In genomic region chrX:42544883-42545282, GRCh38 we compare ENCODE assay signal across 21 cellular contexts.
"Had no signal": no experiment of that assay in that cellular context is flagged by ENCODE, and none has a peak within 500 bp of the region (broad histone marks: within the 10 kb centered on the region; RNA-seq: fewer than 3 reads in every experiment).

No MANE protein-coding gene starts in this region.

- H3K4me3 ChIP-seq: SJSA1, SK-N-MC had no signal

- H3K4me1 ChIP-seq: SJSA1 had no signal

- H3K27ac ChIP-seq: SJSA1, SK-N-MC had no signal

- DNase-seq: IMR-90, Kasumi-1, KG1, MM.1S, NCI-H1092 treated with DMSO at 0.1 percent for 48 hours, NCI-H1436, NCI-H187, NCI-H2029, NCI-H2081 treated with DMSO at 0.1 percent for 48 hours, NCI-H2171, NCI-H226, NCI-H446, NCI-H510A, NCI-H524 treated with DMSO at 0.1 percent for 48 hours, NCI-H69, NCI-H774, Right ventricle myocardium superior, RPMI8226, SIG-M5 had no signal

- H3K27me3 ChIP-seq: SJSA1 had no signal

- H3K36me3 ChIP-seq: SJSA1 had no signal
